8 cellular contexts compared by ENCODE assay signal in genomic region chr1:52928083-52928404, GRCh38. TPM values are rescaled to one million over a fixed set of nuclear protein-coding genes. Genes with fewer than 3 reads are reported as not detected.
DNase-seq lines count a peak whose midpoint lies in the region; ATAC-seq and TF ChIP-seq lines count a peak whose summit lies in the region.

No MANE protein-coding gene starts in this region.

- no peak for ATAC-seq in HG03135 (IDR thresholded peaks at IDR 0.05; ENCODE audit: unreplicated experiment)
- no peak for ATAC-seq in GM21367 (IDR thresholded peaks at IDR 0.05; ENCODE audit: unreplicated experiment)
- no peak for ATAC-seq in HG03045 (IDR thresholded peaks at IDR 0.05; ENCODE audit: unreplicated experiment)

- H3K27me3 Mint-ChIP-seq in mesothelial cell of epicardium (ENCODE audit: low read depth) = peaks cover 42% of the 10 kb centered on the region

- no peak overlapping the region for H3K9ac ChIP-seq in HUES48 (ENCODE audit: low read depth, low read length)

- peak overlapping the region; percentile 75 for H3K4me3 Mint-ChIP-seq in mesothelial cell of epicardium

- DNase-seq in AG10803 (ENCODE audit: low read depth) = no peak
- no peak for DNase-seq in mesothelial cell of epicardium (ENCODE audit: low spot score in 2 of 2, unreplicated experiment in 2 of 2)
- DNase-seq in H4 (ENCODE audit: low spot score) = no peak

- peaks cover 9% of the 10 kb centered on the region for H3K4me1 Mint-ChIP-seq in mesothelial cell of epicardium

- H3K4me3 ChIP-seq in AG10803 (ENCODE audit: low read length) = peak overlapping the region; percentile 80
- H3K4me3 ChIP-seq in HUES48 (ENCODE audit: low read depth, low read length) = peak overlapping the region; percentile 74

- no peaks in the 10 kb centered on the region for H3K9me3 Mint-ChIP-seq in mesothelial cell of epicardium

- no peaks in the 10 kb centered on the region for H3K36me3 ChIP-seq in HUES48 (ENCODE audit: control insufficient read depth, insufficient read depth, low read length)

- no peaks in the 10 kb centered on the region; the same call in 1 of the 2 replicates for H3K4me1 ChIP-seq in HUES48 (ENCODE audit: control insufficient read depth, insufficient read depth, low read length)

- no peak overlapping the region for H3K27ac ChIP-seq in HUES48 (ENCODE audit: low read depth, low read length)
- H3K27ac ChIP-seq in cingulate gyrus (ENCODE audit: low read depth, low read length) = peak overlapping the region; percentile 1

- no peaks in the 10 kb centered on the region for H3K9me3 ChIP-seq in HUES48 (ENCODE audit: control insufficient read depth, insufficient read depth, low read length)

- H3K36me3 Mint-ChIP-seq in mesothelial cell of epicardium = no peaks in the 10 kb centered on the region

- peaks cover 31% of the 10 kb centered on the region for H3K27me3 ChIP-seq in HUES48 (ENCODE audit: control insufficient read depth, insufficient read depth, low read length)

- TF ChIP-seq CTCF in AG10803 (conservative IDR thresholded peaks at IDR 0.05; ENCODE audit: low read length) = no peak
- TF ChIP-seq CTCF in mesothelial cell of epicardium (IDR thresholded peaks at IDR 0.05; ENCODE audit: unreplicated experiment) = no peak

- peak overlapping the region; percentile 21 for H3K27ac Mint-ChIP-seq in mesothelial cell of epicardium

RNA-seq across cellular contexts. Expression of gene SCP2, which starts 1.0 kb away (rescaled TPM):
- 55.8 to 58.9 TPM (median 56.5 TPM) in 3 replicates for total RNA-seq in mesothelial cell of epicardium
- 213 and 252 TPM in 2 replicates for total RNA-seq in H4 (2014; rRNA removed; shearing (Covaris generic))

RNA-seq across cellular contexts. Expression of gene ECHDC2, which starts 6.5 kb away (rescaled TPM):
- total RNA-seq in mesothelial cell of epicardium = 176 to 180 TPM (median 178 TPM) in 3 replicates
- 7.3 and 13.3 TPM in 2 replicates for total RNA-seq in H4 (2014; rRNA removed; shearing (Covaris generic))

Comparison
In these comparisons a context has a peak if more than half of its experiments do, and no peak if none do; other contexts are left out.
1. RNA of gene ECHDC2, which starts 6.5 kb away (total RNA-seq): 176 to 180 TPM in mesothelial cell of epicardium; 7.3 to 13.3 TPM in H4; every median in the first group is over 10 times any median in the second.